8 cellular contexts compared by ENCODE assay signal in the genomic region with DNA sequence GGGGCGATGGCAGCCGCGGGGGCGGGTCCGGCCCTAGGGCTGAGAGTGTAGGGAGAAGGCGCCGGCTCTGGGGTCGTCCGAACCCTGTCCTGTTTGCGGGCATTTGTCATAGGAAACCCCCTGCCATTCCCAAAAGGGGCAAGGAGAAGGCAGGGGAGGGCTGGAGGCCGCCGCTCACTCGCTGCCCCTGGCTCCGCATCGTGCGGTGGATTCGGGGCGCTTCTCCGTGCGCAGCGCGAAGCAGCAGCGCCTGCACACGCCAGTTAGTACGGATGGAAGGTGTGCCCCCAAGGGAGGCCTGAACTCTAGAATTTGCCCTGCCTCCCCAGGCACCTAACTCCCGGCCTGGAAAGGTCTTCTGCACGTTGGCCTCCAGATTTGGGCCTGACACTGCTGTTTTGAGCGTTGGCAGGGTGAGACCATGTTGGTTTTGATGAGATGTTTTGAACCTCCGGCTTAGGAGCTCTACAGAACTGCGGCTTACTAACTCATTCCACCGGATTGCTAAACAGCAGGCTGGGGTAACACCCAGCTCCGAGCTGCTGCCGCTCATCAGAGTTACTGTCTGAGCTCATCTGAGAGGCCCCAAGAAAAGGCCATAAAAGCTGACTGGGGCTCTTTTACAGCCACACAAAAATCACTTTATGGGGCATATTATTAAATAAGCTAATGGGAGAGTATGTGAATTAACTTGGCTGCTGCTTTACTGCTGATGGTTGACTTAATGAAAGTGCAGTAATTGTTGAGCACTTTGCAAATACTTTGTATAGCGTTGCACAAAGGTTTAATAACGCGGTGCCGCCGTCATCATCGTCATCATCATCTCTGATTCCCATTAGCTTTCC. TPM values are rescaled to one million over a fixed set of nuclear protein-coding genes. Genes with fewer than 3 reads are reported as not detected.
DNase-seq lines count a peak whose midpoint lies in the region; ATAC-seq and TF ChIP-seq lines count a peak whose summit lies in the region.

No MANE protein-coding gene starts in this region.

- ATAC-seq in HG02970 (IDR thresholded peaks at IDR 0.05; ENCODE audit: low FRiP score, unreplicated experiment), result peak; percentile 35

- no peaks in the 10 kb centered on the region for H3K9me3 ChIP-seq in SJSA1 (replicated peaks)

- no peak for TF ChIP-seq CTCF in cardiac fibroblast (IDR thresholded peaks at IDR 0.05; ENCODE audit: low read depth, low read length)

- peak overlapping the region; percentile 69 for H3K4me3 ChIP-seq in SJSA1
- H3K4me3 ChIP-seq in cardiac fibroblast (replicated peaks in 1 of 2; ENCODE audit: low read depth in 2 of 2, low read length in 2 of 2), result peak overlapping the region; percentile 69 to 75

- H3K27ac ChIP-seq in SJSA1, result no peak overlapping the region

- H3K4me1 ChIP-seq in SJSA1 (replicated peaks), result peaks cover 12% of the 10 kb centered on the region

- no peaks in the 10 kb centered on the region for H3K36me3 ChIP-seq in SJSA1

- DNase-seq in NCI-H345 (lab: John Stamatoyannopoulos, UW) (peak; percentile 10), NCI-H345 treated with DMSO at 0.1 percent for 48 hours (lab: John Stamatoyannopoulos, UW; ENCODE audit: unreplicated experiment) (no peak), SJSA1 (ENCODE audit: low read depth in 1 of 2, low spot score in 2 of 2) (no peak), cardiac fibroblast (ENCODE audit: low read depth in 2 of 2) (peak; percentile 67 to 80), kidney tubule cell (ENCODE audit: low spot score) (peak; percentile 38), HT-29 (ENCODE audit: low spot score) (no peak)
- DNase-seq in stimulated activated CD4-positive, alpha-beta T cell treated with anti-CD3 and anti-CD28 coated beads, Interleukin-2, amount 100 ng/mL, for 24 hours, result peak; percentile 36 to 50

- H3K27me3 ChIP-seq in SJSA1 (replicated peaks), result peaks cover 32% of the 10 kb centered on the region

RNA-seq across cellular contexts. Expression of a gene that starts 1.0 kb away (rescaled TPM):
- 4.4 and 8.1 TPM in 2 replicates for total RNA-seq in SJSA1 (2014; rRNA removed; shearing (Covaris generic))
- total RNA-seq in HT-29 (2014; rRNA removed; shearing (Covaris generic)), result 2.6 and 5.3 TPM in 2 replicates

Comparison
In these comparisons a context has a peak if more than half of its experiments do, and no peak if none do; other contexts are left out.
1. DNase-seq: peak in NCI-H345 (single experiment), cardiac fibroblast (2 of 2), kidney tubule cell (single experiment) and stimulated activated CD4-positive, alpha-beta T cell treated with anti-CD3 and anti-CD28 coated beads, Interleukin-2, amount 100 ng/mL, for 24 hours (2 of 2); none in NCI-H345 treated with DMSO at 0.1 percent for 48 hours (single experiment), SJSA1 (0 of 2) and HT-29 (single experiment).